19 cellular contexts compared by ENCODE assay signal in the genomic region with DNA sequence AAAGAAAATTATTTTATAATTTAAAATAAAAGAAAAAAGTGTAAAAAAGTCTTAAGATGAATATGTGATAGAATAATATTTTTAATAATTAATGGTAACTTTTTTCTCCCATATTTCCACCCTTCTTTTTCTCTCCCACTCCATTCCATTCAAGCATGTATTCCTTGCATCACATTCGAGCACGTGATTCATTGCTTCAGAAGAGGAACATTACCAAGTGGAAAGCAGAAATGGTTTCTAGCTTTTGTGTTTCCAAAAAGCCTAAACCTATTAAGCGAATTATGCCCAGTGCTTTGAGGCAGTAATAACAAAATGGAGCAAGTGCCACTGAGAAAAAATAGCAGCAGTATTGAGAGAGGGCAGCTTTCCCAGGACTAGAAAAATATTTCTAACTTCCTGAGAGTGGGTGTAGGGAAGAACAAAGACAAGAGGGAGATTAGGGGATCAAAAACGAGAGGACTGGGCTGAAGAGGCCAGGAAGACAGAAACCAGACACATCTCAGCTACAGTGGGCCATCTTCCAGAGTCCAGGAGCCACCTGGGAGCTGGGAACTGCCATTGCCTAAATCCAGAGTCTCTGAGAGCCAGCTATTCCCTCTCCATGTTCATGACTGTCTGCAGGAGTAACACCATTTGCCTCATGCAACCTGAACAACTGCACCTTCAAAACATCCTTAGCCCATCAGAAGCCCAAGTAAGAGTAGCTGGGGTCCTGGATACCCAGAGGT. TPM values are rescaled to one million over a fixed set of nuclear protein-coding genes. Genes with fewer than 3 reads are reported as not detected.
A peak's percentile ranks its signal among the peaks of the same experiment; 100 is the strongest.
DNase-seq lines count a peak whose midpoint lies in the region; ATAC-seq, FAIRE-seq and TF ChIP-seq lines count a peak whose summit lies in the region.
"Had no signal": no experiment of that assay in that cellular context is flagged by ENCODE, and none has a peak within 500 bp of the region (broad histone marks: within the 10 kb centered on the region; RNA-seq: fewer than 3 reads in every experiment).

No MANE protein-coding gene starts in this region.

- H2BK5ac ChIP-seq in mesenchymal stem cell (ENCODE audit: low read depth, low read length, poor library complexity, severe bottlenecking) = no peak overlapping the region

- in situ Hi-C loops in K562 (cut with MboI) = no loop called here

- TF ChIP-seq POLR2A in A549 (IDR thresholded peaks at IDR 0.05; ENCODE audit: low read length) (no peak), K562 (conservative IDR thresholded peaks at IDR 0.05) (no peak)

- H3K9me3 ChIP-seq in A549 = no peaks in the 10 kb centered on the region
- H3K9me3 ChIP-seq in K562 (replicated peaks; ENCODE audit: control insufficient read depth, insufficient read depth, low read depth, low read length) = no peaks in the 10 kb centered on the region
- no peaks in the 10 kb centered on the region for H3K9me3 ChIP-seq in mesenchymal stem cell (ENCODE audit: control insufficient read depth, low read length)
- H3K9me3 ChIP-seq: colonic mucosa, right lobe of liver had no signal

- no peak overlapping the region for H2BK12ac ChIP-seq in mesenchymal stem cell (ENCODE audit: low read length in 2 of 2)

- TF ChIP-seq EP300 in A549 (IDR thresholded peaks at IDR 0.05) (no peak), K562 (IDR thresholded peaks at IDR 0.05; ENCODE audit: low read length) (no peak)

- H3K9ac ChIP-seq in K562 (ENCODE audit: insufficient read depth in 1 of 2, low read depth in 2 of 2, low read length in 2 of 2) (no peak overlapping the region), mesenchymal stem cell (ENCODE audit: low read length) (no peak overlapping the region)

- H2AK5ac ChIP-seq in mesenchymal stem cell (ENCODE audit: low read length, severe bottlenecking) = peak overlapping the region; percentile 7

- no peak for TF ChIP-seq CTCF in A549 (IDR thresholded peaks at IDR 0.05)
- TF ChIP-seq CTCF in HL-60 (IDR thresholded peaks at IDR 0.05; ENCODE audit: insufficient read depth, low read length) = no peak
- TF ChIP-seq CTCF in K562 (IDR thresholded peaks at IDR 0.05 in 2 of 3, conservative IDR thresholded peaks at IDR 0.05 in 1 of 3; ENCODE audit: insufficient read depth in 2 of 3, low read depth in 1 of 3, low read length in 3 of 3) = no peak

- no peaks in the 10 kb centered on the region for H3K79me2 ChIP-seq in K562 (ENCODE audit: control insufficient read depth, insufficient read depth, low read length)

- WGBS in A549 (ENCODE audit: missing lambda C conversion rate) = 83% methylated on average over 4 of the region's 4 CpGs
- WGBS in K562 (ENCODE audit: insufficient coverage, low coverage, missing lambda C conversion rate) = 31% methylated on average over 4 of the region's 4 CpGs
- WGBS in mesenchymal stem cell = 70% methylated on average over 4 of the region's 4 CpGs

- no peak overlapping the region for H3K4me2 ChIP-seq in A549
- H3K4me2 ChIP-seq in K562 (ENCODE audit: insufficient read depth, low read length) = no peak overlapping the region
- no peak overlapping the region for H3K4me2 ChIP-seq in mesenchymal stem cell (ENCODE audit: low read length, poor library complexity, severe bottlenecking)

- no peak for DNase-seq in A549 (ENCODE audit: low read depth in 1 of 2, low spot score in 1 of 2)
- DNase-seq in HL-60 (ENCODE audit: low read depth in 1 of 2, low spot score in 1 of 2) = peak in 1 of 2 experiments; percentile 79
- no peak for DNase-seq in K562 (ENCODE audit: extremely low read depth in 1 of 4, low spot score in 3 of 4)
- DNase-seq in mesenchymal stem cell = no peak
- DNase-seq in NCI-H1694 treated with DMSO at 0.1 percent for 48 hours (lab: John Stamatoyannopoulos, UW) = no peak
- no peak for DNase-seq in stimulated activated naive CD4-positive, alpha-beta T cell (lab: John Stamatoyannopoulos, UW)
- no peak for DNase-seq in cerebellar nuclear complex (lab: John Stamatoyannopoulos, UW)
- DNase-seq: activated CD4-positive, alpha-beta memory T cell treated with anti-CD3 and anti-CD28 coated beads for 36 hours; activated naive CD4-positive, alpha-beta T cell treated with anti-CD3 and anti-CD28 coated beads, Interleukin-2, amount 10 ng/mL, durations not matched to agents 7 days and 5 days; activated T-cell treated with anti-CD3 and anti-CD28 coated beads, Interleukin-2, amount 50 U/mL, for 1 hour; CD8-positive, alpha-beta memory T cell; colonic mucosa; HCEC 1CT; NCI-H2171 treated with DMSO at 0.1 percent for 48 hours; NK-92 treated with Interleukin-12 subunit alpha and Interleukin-12 subunit beta, amount 100 ng/mL, for 24 hours; occipital lobe; right lobe of liver; stimulated activated naive CD8-positive, alpha-beta T cell treated with anti-CD3 and anti-CD28 coated beads, Interleukin-15, amount 100 ng/mL, for 72 hours had no signal

- no peak for TF ChIP-seq RAD21 in A549 (conservative IDR thresholded peaks at IDR 0.05 in 1 of 2, IDR thresholded peaks at IDR 0.05 in 1 of 2)
- TF ChIP-seq RAD21 in K562 (CRISPR knock-in tag; conservative IDR thresholded peaks at IDR 0.05 in 1 of 2, IDR thresholded peaks at IDR 0.05 in 1 of 2) = no peak

- CTCF ChIA-PET in A549 (lab: Yijun Ruan, JAX) = no interaction called here
- CTCF ChIA-PET in K562 (lab: Yijun Ruan, JAX; ENCODE audit: low intra/inter-chr PET ratio) = no interaction called here

- H3K4me3 ChIP-seq in A549 = no peak overlapping the region
- H3K4me3 ChIP-seq in HL-60 (replicated peaks; ENCODE audit: insufficient read depth, low read length) = no peak overlapping the region
- H3K4me3 ChIP-seq in K562 = no peak overlapping the region
- H3K4me3 ChIP-seq in mesenchymal stem cell (ENCODE audit: insufficient read depth in 1 of 2, low read depth in 1 of 2, low read length in 2 of 2) = no peak overlapping the region
- H3K4me3 ChIP-seq: colonic mucosa, right lobe of liver had no signal

- peak overlapping the region; percentile 54 for H2AFZ ChIP-seq in K562 (ENCODE audit: low read depth, low read length)
- no peak overlapping the region for H2AFZ ChIP-seq in mesenchymal stem cell (ENCODE audit: low read depth, low read length)

- ATAC-seq in A549 (no peak), K562 (peak; percentile 17), HG02610 (IDR thresholded peaks at IDR 0.05; ENCODE audit: unreplicated experiment) (no peak)
- ATAC-seq: stimulated activated naive CD8-positive, alpha-beta T cell treated with anti-CD3 and anti-CD28 coated beads, Interleukin-15, amount 100 ng/mL, for 72 hours had no signal

- FAIRE-seq in A549 (lab: Jason Lieb, UNC) (no peak), K562 (lab: Jason Lieb, UNC) (no peak)

- no peak overlapping the region for H2BK120ac ChIP-seq in mesenchymal stem cell (ENCODE audit: low read depth, low read length)

- no TSS peak for BruUV-seq in K562 (replicated peaks; lab: Mats Ljungman, UMichigan)

- no peaks in the 10 kb centered on the region for H3K9me1 ChIP-seq in K562 (ENCODE audit: control insufficient read depth, insufficient read depth, low read length)

- no peak overlapping the region for H3K4ac ChIP-seq in mesenchymal stem cell (ENCODE audit: low read depth in 1 of 2, low read length in 2 of 2)

- H3K27ac ChIP-seq in A549 = peak overlapping the region; percentile 43 to 81
- peak overlapping the region; percentile 67 for H3K27ac ChIP-seq in HL-60 (replicated peaks)
- H3K27ac ChIP-seq in K562 (ENCODE audit: extremely low read depth, low read depth, low read length) = no peak overlapping the region
- no peak overlapping the region for H3K27ac ChIP-seq in mesenchymal stem cell (ENCODE audit: low read length, poor library complexity, severe bottlenecking)
- H3K27ac ChIP-seq: colonic mucosa, right lobe of liver had no signal

- no peak overlapping the region for H3K23ac ChIP-seq in mesenchymal stem cell (ENCODE audit: low read length in 2 of 2)

- H4K91ac ChIP-seq in mesenchymal stem cell (ENCODE audit: low read length) = no peak overlapping the region

- H3K79me1 ChIP-seq in mesenchymal stem cell (replicated peaks; ENCODE audit: low read length, poor library complexity, severe bottlenecking) = no peaks in the 10 kb centered on the region

- no peaks in the 10 kb centered on the region for H4K20me1 ChIP-seq in K562 (replicated peaks; ENCODE audit: control insufficient read depth, insufficient read depth, low read length)

- H3K14ac ChIP-seq in mesenchymal stem cell (ENCODE audit: low read length in 2 of 2) = no peak overlapping the region

- POLR2A ChIA-PET in A549 (lab: Yijun Ruan, JAX) = no interaction called here
- POLR2A ChIA-PET in K562 (lab: Yijun Ruan, JAX) = interaction anchor here (0.7 to 3.4 kb wide), 4 partner anchors 12 to 433 kb away, joined by 3 to 36 read pairs (median 6); a partner anchor contains a TSS

- H2BK15ac ChIP-seq in mesenchymal stem cell (ENCODE audit: low read depth, poor library complexity, severe bottlenecking) = peak overlapping the region; percentile 46

- H4K8ac ChIP-seq in mesenchymal stem cell (ENCODE audit: low read length) = no peak overlapping the region

- H3K4me1 ChIP-seq in A549 (peaks cover 60% of the 10 kb centered on the region), K562 (replicated peaks in 1 of 2; ENCODE audit: control insufficient read depth in 2 of 2, insufficient read depth in 2 of 2, low read length in 2 of 2) (peaks cover 0 to 5% of the 10 kb centered on the region in 2 experiments; a peak in 3 of 5 replicates), mesenchymal stem cell (ENCODE audit: control insufficient read depth, insufficient read depth, low read depth, low read length) (no peaks in the 10 kb centered on the region)
- H3K4me1 ChIP-seq: colonic mucosa had no signal

- no peak overlapping the region for H3K18ac ChIP-seq in mesenchymal stem cell (ENCODE audit: low read depth in 1 of 2, low read length in 2 of 2)

- intact Hi-C loops in K562 (cut with micrococcal nuclease) = no loop called here

- H3K36me3 ChIP-seq in K562 (ENCODE audit: control insufficient read depth, insufficient read depth, low read length) = no peaks in the 10 kb centered on the region
- H3K36me3 ChIP-seq in mesenchymal stem cell (ENCODE audit: control insufficient read depth in 1 of 2, insufficient read depth in 2 of 2, low read depth in 1 of 2, low read length in 2 of 2) = no peaks in the 10 kb centered on the region
- H3K36me3 ChIP-seq: colonic mucosa, right lobe of liver had no signal

- H3K27me3 ChIP-seq in HL-60 (ENCODE audit: insufficient read depth, poor library complexity, severe bottlenecking) (no peaks in the 10 kb centered on the region), K562 (ENCODE audit: control insufficient read depth in 2 of 2, insufficient read depth in 2 of 2, low read length in 2 of 2) (no peaks in the 10 kb centered on the region), mesenchymal stem cell (ENCODE audit: control insufficient read depth in 1 of 2, insufficient read depth in 1 of 2, low read length in 2 of 2) (no peaks in the 10 kb centered on the region)
- H3K27me3 ChIP-seq: colonic mucosa, right lobe of liver had no signal

RNA-seq across cellular contexts. Expression of a gene that starts 15.1 kb away (rescaled TPM):
- polyA plus RNA-seq in A549 (2011; rRNA removed) (23.7 and 28.8 TPM in 2 replicates), A549 (2017; fragmentation: RNase III; extraction: RNeasy Plus Mini Kit Qiagen cat#74134 plus additional on column Dnase treatment) (39.1 to 41.6 TPM (median 40.1 TPM) in 3 replicates), K562 (2011; rRNA removed) (31.8 and 34.2 TPM in 2 replicates), K562 (2014; fragmentation: Illumina TruSeq; extraction: Trizol) (37.6 and 38.8 TPM in 2 replicates), K562 (2014; fragmentation: Nextera tagmentation; extraction: Ambion mirVana) (1 to 10 TPM; 5.8 to 9.1 TPM), K562 (2014; rRNA removed) (38.3 and 47.4 TPM in 2 replicates)
- polyA plus RNA-seq in A549 (2012; cell fraction: cytosol; rRNA removed) = 28.6 and 32.2 TPM in 2 replicates
- polyA plus RNA-seq in A549 (2012; cell fraction: nucleus; rRNA removed) = 28.2 and 33.2 TPM in 2 replicates
- polyA minus RNA-seq in A549 (2011; rRNA and poly(A)+ RNA removed) = 13.6 and 20.5 TPM in 2 replicates
- total RNA-seq in K562 (2011; cell fraction: chromatin; rRNA removed; ENCODE audit: low replicate concordance) = 39.9 and 72.7 TPM in 2 replicates
- 43.6 and 44.0 TPM in 2 replicates for total RNA-seq in K562 (2011; cell fraction: nucleolus; rRNA removed)
- 65.6 and 75.4 TPM in 2 replicates for total RNA-seq in K562 (2011; cell fraction: nucleoplasm; rRNA removed)
- total RNA-seq in K562 (2014; rRNA removed) (28.1 and 31.1 TPM in 2 replicates), K562 (2014; rRNA removed; fragmentation: Illumina TruSeq; extraction: Trizol) (20.0 and 20.3 TPM in 2 replicates), K562 (2015; rRNA removed; fragmentation: Illumina TruSeq; extraction: Trizol) (15.7 and 16.0 TPM in 2 replicates), K562 (2021) (57.4 and 63.9 TPM in 2 replicates)
- polyA plus RNA-seq in K562 (2011; cell fraction: cytosol; rRNA removed) = 17.0 and 25.7 TPM in 2 replicates
- polyA plus RNA-seq in K562 (2011; cell fraction: nucleus; rRNA removed) = 36.0 and 50.3 TPM in 2 replicates
- polyA plus RNA-seq in K562 (2012) = 49.2 and 53.0 TPM in 2 replicates
- polyA minus RNA-seq in K562 (2011; rRNA and poly(A)+ RNA removed) = 20.1 and 24.1 TPM in 2 replicates
- 21.3 and 26.2 TPM in 2 replicates for polyA minus RNA-seq in K562 (2011; cell fraction: cytosol; rRNA and poly(A)+ RNA removed)
- 37.4 and 45.0 TPM in 2 replicates for polyA minus RNA-seq in K562 (2011; cell fraction: nucleus; rRNA and poly(A)+ RNA removed)
- polyA plus RNA-seq in mesenchymal stem cell (2013, experiment 1 of 2) = 42.4 TPM
- 43.1 TPM for polyA plus RNA-seq in mesenchymal stem cell (2013, experiment 2 of 2)

Comparison
In these comparisons a context has a peak if more than half of its experiments do, and no peak if none do; other contexts are left out.
1. H3K27ac ChIP-seq: peak in A549 (2 of 2) and HL-60 (single experiment); none in K562 (single experiment) and mesenchymal stem cell (single experiment).